Comparison of ENCODE assay signal across 8 cellular contexts in genomic region chr14:54773171-54774006, GRCh38.
DNase-seq lines count a peak whose midpoint lies in the region; ATAC-seq lines count a peak whose summit lies in the region.

No MANE protein-coding gene starts in this region.

- no peaks in the 10 kb centered on the region for H3K9me3 ChIP-seq in effector memory CD4-positive, alpha-beta T cell (ENCODE audit: control insufficient read depth, low read length)

- in situ Hi-C loops in ACHN (cut with HindIII; ENCODE audit: low pct_ligation_motif_present, low pct_unique_long_range_greater_than_20kb, low sequenced_read_pairs) = no loop called here

- DNase-seq in ACHN (peak; percentile 98), NCI-H526 treated with DMSO at 0.1 percent for 48 hours (lab: John Stamatoyannopoulos, UW) (peak; percentile 79), medulla oblongata (ENCODE audit: extremely low spot score) (peak; percentile 86)
- peak; percentile 84 for DNase-seq in activated CD4-positive, alpha-beta memory T cell treated with anti-CD3 and anti-CD28 coated beads, Interleukin-2, amount 10 ng/mL, durations not matched to agents 7 days and 5 days
- peak; percentile 48 to 60 (median 56) for DNase-seq in effector memory CD4-positive, alpha-beta T cell
- DNase-seq in stimulated activated CD4-positive, alpha-beta T cell treated with anti-CD3 and anti-CD28 coated beads, TNF-alpha, amount 100 ng/mL, for 4 hours (ENCODE audit: low read depth in 3 of 3) = peak; percentile 37 to 50 (median 48)

- POLR2A ChIA-PET in activated CD4-positive, alpha-beta memory T cell treated with anti-CD3 and anti-CD28 coated beads, Interleukin-2, amount 10 ng/mL, durations not matched to agents 7 days and 5 days (lab: Charles Lee) = interaction anchor here (0.6 to 4.9 kb wide), 8 partner anchors 15 to 376 kb away, joined by 3 to 60 read pairs (median 4); partner anchors contain the start of genes CDKN3 and SAMD4A

- CTCF ChIA-PET in activated CD4-positive, alpha-beta memory T cell treated with anti-CD3 and anti-CD28 coated beads, Interleukin-2, amount 10 ng/mL, durations not matched to agents 7 days and 5 days (lab: Charles Lee) = interaction anchor here (0.6 to 6.4 kb wide), 47 partner anchors 9 to 377 kb away, joined by 3 to 238 read pairs (median 4); partner anchors contain the start of genes CDKN3, CGRRF1, GCH1 and SAMD4A

- no peaks in the 10 kb centered on the region for H3K36me3 ChIP-seq in effector memory CD4-positive, alpha-beta T cell (ENCODE audit: control insufficient read depth, insufficient read depth, low read length)

- peak overlapping the region; percentile 67 for H3K27ac Mint-ChIP-seq in activated CD4-positive, alpha-beta memory T cell treated with anti-CD3 and anti-CD28 coated beads, Interleukin-2, amount 10 ng/mL, durations not matched to agents 7 days and 5 days

- no peaks in the 10 kb centered on the region for H3K9me3 Mint-ChIP-seq in activated CD4-positive, alpha-beta memory T cell treated with anti-CD3 and anti-CD28 coated beads, Interleukin-2, amount 10 ng/mL, durations not matched to agents 7 days and 5 days

- H3K27me3 ChIP-seq in effector memory CD4-positive, alpha-beta T cell (replicated peaks; ENCODE audit: control insufficient read depth, insufficient read depth, low read length, poor library complexity, severe bottlenecking) = no peaks in the 10 kb centered on the region

- H3K4me3 ChIP-seq in effector memory CD4-positive, alpha-beta T cell (ENCODE audit: insufficient read depth, low read depth, low read length, poor library complexity, severe bottlenecking) = peak overlapping the region; percentile 3

- ATAC-seq in GM18858 (IDR thresholded peaks at IDR 0.05; ENCODE audit: unreplicated experiment) (peak; percentile 37), HG03442 (IDR thresholded peaks at IDR 0.05; ENCODE audit: unreplicated experiment) (peak; percentile 53)

- peaks cover 37% of the 10 kb centered on the region for H3K4me1 Mint-ChIP-seq in activated CD4-positive, alpha-beta memory T cell treated with anti-CD3 and anti-CD28 coated beads, Interleukin-2, amount 10 ng/mL, durations not matched to agents 7 days and 5 days

- H3K27me3 Mint-ChIP-seq in activated CD4-positive, alpha-beta memory T cell treated with anti-CD3 and anti-CD28 coated beads, Interleukin-2, amount 10 ng/mL, durations not matched to agents 7 days and 5 days = peaks cover 38% of the 10 kb centered on the region

- H3K36me3 Mint-ChIP-seq in activated CD4-positive, alpha-beta memory T cell treated with anti-CD3 and anti-CD28 coated beads, Interleukin-2, amount 10 ng/mL, durations not matched to agents 7 days and 5 days (ENCODE audit: low read depth) = no peaks in the 10 kb centered on the region

- H3K27ac ChIP-seq in effector memory CD4-positive, alpha-beta T cell (ENCODE audit: insufficient read depth, low read length, poor library complexity, severe bottlenecking) = peak overlapping the region; percentile 47

- H3K4me3 Mint-ChIP-seq in activated CD4-positive, alpha-beta memory T cell treated with anti-CD3 and anti-CD28 coated beads, Interleukin-2, amount 10 ng/mL, durations not matched to agents 7 days and 5 days = peak overlapping the region; percentile 49

- peaks cover 10% of the 10 kb centered on the region for H3K4me1 ChIP-seq in effector memory CD4-positive, alpha-beta T cell (ENCODE audit: control insufficient read depth, insufficient read depth, low read length, poor library complexity, severe bottlenecking)

Comparison
In these comparisons a context has a peak if more than half of its experiments do, and no peak if none do; other contexts are left out.
1. Peak in every context shown above with its lines: DNase-seq, ATAC-seq, H3K4me3 ChIP-seq and H3K27ac ChIP-seq.
2. DNase-seq: peak in every context shown above with its lines; median percentile 98 in ACHN; 86 in medulla oblongata; 84 in activated CD4-positive, alpha-beta memory T cell treated with anti-CD3 and anti-CD28 coated beads, Interleukin-2, amount 10 ng/mL, durations not matched to agents 7 days and 5 days; 79 in NCI-H526 treated with DMSO at 0.1 percent for 48 hours; 56 in effector memory CD4-positive, alpha-beta T cell; 48 in stimulated activated CD4-positive, alpha-beta T cell treated with anti-CD3 and anti-CD28 coated beads, TNF-alpha, amount 100 ng/mL, for 4 hours.